ENCODE assay signal across 1 cellular context in the genomic region with DNA sequence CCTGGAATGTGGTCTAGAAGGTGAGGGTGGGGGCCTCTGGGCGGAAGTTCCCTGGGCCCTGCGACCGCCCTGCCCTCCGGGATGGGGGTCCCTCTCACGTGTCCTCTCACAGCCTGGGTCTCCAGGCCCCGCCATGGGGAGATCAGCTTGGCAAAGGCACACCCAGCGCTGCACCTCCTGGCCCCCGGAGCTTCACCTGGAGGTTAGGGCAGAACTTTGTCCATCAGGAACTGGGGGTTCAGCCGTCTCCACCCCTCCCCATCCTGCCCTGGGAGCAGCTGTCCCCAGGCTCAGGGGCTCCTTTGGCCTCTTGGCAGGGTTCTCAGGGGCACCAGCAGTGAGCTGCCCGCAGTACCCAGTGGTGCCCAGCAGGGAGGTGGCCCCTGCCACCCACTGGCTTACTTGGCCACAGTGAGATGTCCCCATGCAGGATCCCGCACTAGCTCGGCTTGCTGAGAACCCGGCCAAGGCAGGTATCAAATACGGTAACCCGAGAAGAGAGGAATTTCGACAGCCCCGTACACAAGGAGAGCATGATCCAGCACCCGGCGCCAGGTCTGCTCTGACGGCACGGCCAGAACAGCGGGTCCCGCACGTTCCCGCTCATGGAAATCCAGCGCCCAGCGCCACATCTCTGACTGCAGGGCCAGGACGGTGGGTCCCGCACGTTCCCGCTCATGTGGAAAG.
TF ChIP-seq lines count a peak whose summit lies in the region.

No MANE protein-coding gene starts in this region.

TF ChIP-seq in HepG2, 621 proteins besides CTCF, POLR2A, EP300 and RAD21:
- TF ChIP-seq, protein P1, sequence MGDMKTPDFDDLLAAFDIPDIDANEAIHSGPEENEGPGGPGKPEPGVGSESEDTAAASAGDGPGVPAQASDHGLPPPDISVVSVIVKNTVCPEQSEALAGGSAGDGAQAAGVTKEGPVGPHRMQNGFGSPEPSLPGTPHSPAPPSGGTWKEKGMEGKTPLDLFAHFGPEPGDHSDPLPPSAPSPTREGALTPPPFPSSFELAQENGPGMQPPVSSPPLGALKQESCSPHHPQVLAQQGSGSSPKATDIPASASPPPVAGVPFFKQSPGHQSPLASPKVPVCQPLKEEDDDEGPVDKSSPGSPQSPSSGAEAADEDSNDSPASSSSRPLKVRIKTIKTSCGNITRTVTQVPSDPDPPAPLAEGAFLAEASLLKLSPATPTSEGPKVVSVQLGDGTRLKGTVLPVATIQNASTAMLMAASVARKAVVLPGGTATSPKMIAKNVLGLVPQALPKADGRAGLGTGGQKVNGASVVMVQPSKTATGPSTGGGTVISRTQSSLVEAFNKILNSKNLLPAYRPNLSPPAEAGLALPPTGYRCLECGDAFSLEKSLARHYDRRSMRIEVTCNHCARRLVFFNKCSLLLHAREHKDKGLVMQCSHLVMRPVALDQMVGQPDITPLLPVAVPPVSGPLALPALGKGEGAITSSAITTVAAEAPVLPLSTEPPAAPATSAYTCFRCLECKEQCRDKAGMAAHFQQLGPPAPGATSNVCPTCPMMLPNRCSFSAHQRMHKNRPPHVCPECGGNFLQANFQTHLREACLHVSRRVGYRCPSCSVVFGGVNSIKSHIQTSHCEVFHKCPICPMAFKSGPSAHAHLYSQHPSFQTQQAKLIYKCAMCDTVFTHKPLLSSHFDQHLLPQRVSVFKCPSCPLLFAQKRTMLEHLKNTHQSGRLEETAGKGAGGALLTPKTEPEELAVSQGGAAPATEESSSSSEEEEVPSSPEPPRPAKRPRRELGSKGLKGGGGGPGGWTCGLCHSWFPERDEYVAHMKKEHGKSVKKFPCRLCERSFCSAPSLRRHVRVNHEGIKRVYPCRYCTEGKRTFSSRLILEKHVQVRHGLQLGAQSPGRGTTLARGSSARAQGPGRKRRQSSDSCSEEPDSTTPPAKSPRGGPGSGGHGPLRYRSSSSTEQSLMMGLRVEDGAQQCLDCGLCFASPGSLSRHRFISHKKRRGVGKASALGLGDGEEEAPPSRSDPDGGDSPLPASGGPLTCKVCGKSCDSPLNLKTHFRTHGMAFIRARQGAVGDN (CRISPR knock-in tag; IDR thresholded peaks at IDR 0.05), result peak; percentile 42; the same call in 1 of the 2 replicates
- no peak for TF ChIP-seq ATF1 (CRISPR knock-in tag; IDR thresholded peaks at IDR 0.05)
- TF ChIP-seq, protein P2, sequence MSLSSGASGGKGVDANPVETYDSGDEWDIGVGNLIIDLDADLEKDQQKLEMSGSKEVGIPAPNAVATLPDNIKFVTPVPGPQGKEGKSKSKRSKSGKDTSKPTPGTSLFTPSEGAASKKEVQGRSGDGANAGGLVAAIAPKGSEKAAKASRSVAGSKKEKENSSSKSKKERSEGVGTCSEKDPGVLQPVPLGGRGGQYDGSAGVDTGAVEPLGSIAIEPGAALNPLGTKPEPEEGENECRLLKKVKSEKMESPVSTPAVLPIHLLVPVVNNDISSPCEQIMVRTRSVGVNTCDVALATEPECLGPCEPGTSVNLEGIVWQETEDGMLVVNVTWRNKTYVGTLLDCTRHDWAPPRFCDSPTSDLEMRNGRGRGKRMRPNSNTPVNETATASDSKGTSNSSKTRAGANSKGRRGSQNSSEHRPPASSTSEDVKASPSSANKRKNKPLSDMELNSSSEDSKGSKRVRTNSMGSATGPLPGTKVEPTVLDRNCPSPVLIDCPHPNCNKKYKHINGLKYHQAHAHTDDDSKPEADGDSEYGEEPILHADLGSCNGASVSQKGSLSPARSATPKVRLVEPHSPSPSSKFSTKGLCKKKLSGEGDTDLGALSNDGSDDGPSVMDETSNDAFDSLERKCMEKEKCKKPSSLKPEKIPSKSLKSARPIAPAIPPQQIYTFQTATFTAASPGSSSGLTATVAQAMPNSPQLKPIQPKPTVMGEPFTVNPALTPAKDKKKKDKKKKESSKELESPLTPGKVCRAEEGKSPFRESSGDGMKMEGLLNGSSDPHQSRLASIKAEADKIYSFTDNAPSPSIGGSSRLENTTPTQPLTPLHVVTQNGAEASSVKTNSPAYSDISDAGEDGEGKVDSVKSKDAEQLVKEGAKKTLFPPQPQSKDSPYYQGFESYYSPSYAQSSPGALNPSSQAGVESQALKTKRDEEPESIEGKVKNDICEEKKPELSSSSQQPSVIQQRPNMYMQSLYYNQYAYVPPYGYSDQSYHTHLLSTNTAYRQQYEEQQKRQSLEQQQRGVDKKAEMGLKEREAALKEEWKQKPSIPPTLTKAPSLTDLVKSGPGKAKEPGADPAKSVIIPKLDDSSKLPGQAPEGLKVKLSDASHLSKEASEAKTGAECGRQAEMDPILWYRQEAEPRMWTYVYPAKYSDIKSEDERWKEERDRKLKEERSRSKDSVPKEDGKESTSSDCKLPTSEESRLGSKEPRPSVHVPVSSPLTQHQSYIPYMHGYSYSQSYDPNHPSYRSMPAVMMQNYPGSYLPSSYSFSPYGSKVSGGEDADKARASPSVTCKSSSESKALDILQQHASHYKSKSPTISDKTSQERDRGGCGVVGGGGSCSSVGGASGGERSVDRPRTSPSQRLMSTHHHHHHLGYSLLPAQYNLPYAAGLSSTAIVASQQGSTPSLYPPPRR (CRISPR knock-in tag; IDR thresholded peaks at IDR 0.05; ENCODE audit: borderline replicate concordance), result no peak
- TF ChIP-seq, protein P3, sequence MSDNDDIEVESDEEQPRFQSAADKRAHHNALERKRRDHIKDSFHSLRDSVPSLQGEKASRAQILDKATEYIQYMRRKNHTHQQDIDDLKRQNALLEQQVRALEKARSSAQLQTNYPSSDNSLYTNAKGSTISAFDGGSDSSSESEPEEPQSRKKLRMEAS (IDR thresholded peaks at IDR 0.05), result no peak
- TF ChIP-seq GZF1 (CRISPR knock-in tag; IDR thresholded peaks at IDR 0.05), result 0 out of 2 replicates have a peak, but pooled peaks have one; percentile 63
- TF ChIP-seq, protein P4, sequence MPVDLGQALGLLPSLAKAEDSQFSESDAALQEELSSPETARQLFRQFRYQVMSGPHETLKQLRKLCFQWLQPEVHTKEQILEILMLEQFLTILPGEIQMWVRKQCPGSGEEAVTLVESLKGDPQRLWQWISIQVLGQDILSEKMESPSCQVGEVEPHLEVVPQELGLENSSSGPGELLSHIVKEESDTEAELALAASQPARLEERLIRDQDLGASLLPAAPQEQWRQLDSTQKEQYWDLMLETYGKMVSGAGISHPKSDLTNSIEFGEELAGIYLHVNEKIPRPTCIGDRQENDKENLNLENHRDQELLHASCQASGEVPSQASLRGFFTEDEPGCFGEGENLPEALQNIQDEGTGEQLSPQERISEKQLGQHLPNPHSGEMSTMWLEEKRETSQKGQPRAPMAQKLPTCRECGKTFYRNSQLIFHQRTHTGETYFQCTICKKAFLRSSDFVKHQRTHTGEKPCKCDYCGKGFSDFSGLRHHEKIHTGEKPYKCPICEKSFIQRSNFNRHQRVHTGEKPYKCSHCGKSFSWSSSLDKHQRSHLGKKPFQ (CRISPR knock-in tag; IDR thresholded peaks at IDR 0.05; ENCODE audit: insufficient replicate concordance), result no peak
- TF ChIP-seq HNRNPL (IDR thresholded peaks at IDR 0.05; ENCODE audit: low read depth, low read length), result peak; percentile 88
- no peak for TF ChIP-seq ZNF598 (CRISPR knock-in tag; IDR thresholded peaks at IDR 0.05; ENCODE audit: borderline replicate concordance)
- TF ChIP-seq ZNF124 (CRISPR knock-in tag; IDR thresholded peaks at IDR 0.05), result no peak
- no peak for TF ChIP-seq HNF4G (IDR thresholded peaks at IDR 0.05; ENCODE audit: borderline replicate concordance, low read depth, low read length)
- no peak for TF ChIP-seq HNF4G (CRISPR knock-in tag; IDR thresholded peaks at IDR 0.05; ENCODE audit: borderline replicate concordance, low read depth)
- TF ChIP-seq SIX4 (CRISPR knock-in tag; IDR thresholded peaks at IDR 0.05), result peak; percentile 24; the same call in 1 of the 2 replicates
- 0 out of 2 replicates have a peak, but pooled peaks have one; percentile 7 for TF ChIP-seq CEBPB (IDR thresholded peaks at IDR 0.05; ENCODE audit: borderline replicate concordance, low read depth, low read length)
- TF ChIP-seq THYN1 (CRISPR knock-in tag; IDR thresholded peaks at IDR 0.05; ENCODE audit: borderline replicate concordance, low read depth), result no peak
- peak; percentile 43; the same call in 1 of the 2 replicates for TF ChIP-seq ZNF777 (CRISPR knock-in tag; IDR thresholded peaks at IDR 0.05)
- TF ChIP-seq, protein P5, sequence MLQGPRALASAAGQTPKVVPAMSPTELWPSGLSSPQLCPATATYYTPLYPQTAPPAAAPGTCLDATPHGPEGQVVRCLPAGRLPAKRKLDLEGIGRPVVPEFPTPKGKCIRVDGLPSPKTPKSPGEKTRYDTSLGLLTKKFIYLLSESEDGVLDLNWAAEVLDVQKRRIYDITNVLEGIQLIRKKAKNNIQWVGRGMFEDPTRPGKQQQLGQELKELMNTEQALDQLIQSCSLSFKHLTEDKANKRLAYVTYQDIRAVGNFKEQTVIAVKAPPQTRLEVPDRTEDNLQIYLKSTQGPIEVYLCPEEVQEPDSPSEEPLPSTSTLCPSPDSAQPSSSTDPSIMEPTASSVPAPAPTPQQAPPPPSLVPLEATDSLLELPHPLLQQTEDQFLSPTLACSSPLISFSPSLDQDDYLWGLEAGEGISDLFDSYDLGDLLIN (CRISPR knock-in tag; IDR thresholded peaks at IDR 0.05; ENCODE audit: borderline replicate concordance), result no peak
- peak; percentile 49; the same call in 1 of the 2 replicates for TF ChIP-seq SIX1 (CRISPR knock-in tag; IDR thresholded peaks at IDR 0.05; ENCODE audit: borderline replicate concordance)
- TF ChIP-seq FOXK1 (CRISPR knock-in tag; IDR thresholded peaks at IDR 0.05; ENCODE audit: borderline replicate concordance, low read depth), result no peak
- no peak for TF ChIP-seq ZNF256 (CRISPR knock-in tag; conservative IDR thresholded peaks at IDR 0.05)
- no peak for TF ChIP-seq CHCHD3 (CRISPR knock-in tag; IDR thresholded peaks at IDR 0.05)
